In the genomic region with DNA sequence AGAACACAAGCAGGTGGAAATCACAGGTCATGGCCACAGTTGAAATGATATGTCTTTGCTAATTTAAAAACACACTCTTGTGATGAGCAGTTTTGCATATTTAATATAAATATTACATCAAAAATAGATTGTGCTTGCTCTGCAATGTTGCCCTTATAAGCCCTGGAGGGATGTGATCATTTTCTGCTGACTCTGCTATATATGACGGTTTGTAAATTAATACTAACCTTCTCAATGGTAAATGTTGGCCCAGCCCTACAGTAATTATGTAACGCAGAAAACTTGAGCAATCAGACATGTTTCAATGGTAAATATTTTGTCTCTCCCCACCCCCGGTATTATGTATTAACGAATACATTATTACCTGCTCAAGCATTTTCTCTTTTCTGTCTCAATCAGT, we compare ENCODE assay signal across 7 cellular contexts.
"Had no signal": no experiment of that assay in that cellular context is flagged by ENCODE, and none has a peak within 500 bp of the region (broad histone marks: within the 10 kb centered on the region; RNA-seq: fewer than 3 reads in every experiment).

No MANE protein-coding gene starts in this region.

- H3K4me2 ChIP-seq: GM23338 had no signal

- H3K27ac ChIP-seq: HL-60 had no signal

- H3K36me3 ChIP-seq: HAP-1 had no signal

- H2AFZ ChIP-seq: GM23338 had no signal

- DNase-seq: H7, HFFc6, KG1 had no signal

- ATAC-seq: GM23338, HCT116 had no signal

- H3K4me3 ChIP-seq: GM23338, HAP-1 had no signal

- H3K9me3 ChIP-seq: HAP-1 had no signal

- H3K4me1 ChIP-seq: HAP-1 had no signal
